Comparison of ENCODE assay signal across 1 cellular context in genomic region chrX:109797311-109797975, GRCh38.
TF ChIP-seq lines count a peak whose summit lies in the region.

No MANE protein-coding gene starts in this region.

TF ChIP-seq in WTC11, 78 proteins besides CTCF, POLR2A, EP300 and RAD21 (continued from another document):
- TF ChIP-seq AFF4 (CRISPR knock-in tag; IDR thresholded peaks at IDR 0.05; ENCODE audit: borderline replicate concordance) (no peak), MYBL2 (CRISPR knock-in tag; IDR thresholded peaks at IDR 0.05) (no peak)
